In genomic region chr1:3910769-3911520, GRCh38 we compare ENCODE assay signal across 2 cellular contexts.
TF ChIP-seq lines count a peak whose summit lies in the region.

No MANE protein-coding gene starts in this region.

TF ChIP-seq in HCT116, 20 proteins besides CTCF, POLR2A, EP300 and RAD21:
- no peak for TF ChIP-seq SRF (IDR thresholded peaks at IDR 0.05; ENCODE audit: low read depth)
- no peak for TF ChIP-seq EGR1 (IDR thresholded peaks at IDR 0.05; ENCODE audit: low read depth)
- no peak for TF ChIP-seq REST (IDR thresholded peaks at IDR 0.05; ENCODE audit: low read depth)
- TF ChIP-seq CBX3 (IDR thresholded peaks at IDR 0.05; ENCODE audit: low read depth), result no peak
- TF ChIP-seq ELF1 (IDR thresholded peaks at IDR 0.05; ENCODE audit: borderline replicate concordance, low read depth), result no peak
- no peak for TF ChIP-seq FOSL1 (IDR thresholded peaks at IDR 0.05; ENCODE audit: low read depth)
- TF ChIP-seq ZNF274 (IDR thresholded peaks at IDR 0.05; ENCODE audit: low read depth, low read length), result no peak
- no peak for TF ChIP-seq ATF3 (IDR thresholded peaks at IDR 0.05)
- no peak for TF ChIP-seq ZFX (IDR thresholded peaks at IDR 0.05)
- no peak for TF ChIP-seq SP1 (IDR thresholded peaks at IDR 0.05; ENCODE audit: low read depth)
- no peak for TF ChIP-seq CEBPB (IDR thresholded peaks at IDR 0.05; ENCODE audit: low read depth)

TF ChIP-seq in H1, 55 proteins besides CTCF, POLR2A, EP300 and RAD21:
- TF ChIP-seq GABPA (IDR thresholded peaks at IDR 0.05; ENCODE audit: borderline replicate concordance, insufficient read depth, low read length), result peak; percentile 44; the same call in 1 of the 2 replicates
- TF ChIP-seq SP2 (IDR thresholded peaks at IDR 0.05; ENCODE audit: low read length), result no peak
- peak; percentile 87 for TF ChIP-seq TEAD4 (IDR thresholded peaks at IDR 0.05; ENCODE audit: low read depth, low read length)
- TF ChIP-seq CHD2 (IDR thresholded peaks at IDR 0.05; ENCODE audit: low read length), result no peak
- no peak for TF ChIP-seq SIRT6 (IDR thresholded peaks at IDR 0.05; ENCODE audit: low read length)
- 0 out of 2 replicates have a peak, but pooled peaks have one; percentile 43 for TF ChIP-seq TBP (IDR thresholded peaks at IDR 0.05; ENCODE audit: low read depth, low read length)
- TF ChIP-seq SP4 (IDR thresholded peaks at IDR 0.05; ENCODE audit: low read length), result no peak
- TF ChIP-seq JUND (IDR thresholded peaks at IDR 0.05; ENCODE audit: low read length), result peak; percentile 24; the same call in 1 of the 2 replicates
- peak; percentile 46; the same call in 1 of the 2 replicates for TF ChIP-seq YY1 (IDR thresholded peaks at IDR 0.05; ENCODE audit: low read depth, low read length)
- 0 out of 2 replicates have a peak, but pooled peaks have one; percentile 32 for TF ChIP-seq TAF1 (IDR thresholded peaks at IDR 0.05; ENCODE audit: low read depth, low read length)
- TF ChIP-seq MAX (IDR thresholded peaks at IDR 0.05), result peak; percentile 58; the same call in 1 of the 2 replicates
- no peak; the same call in 1 of the 2 replicates for TF ChIP-seq EGR1 (IDR thresholded peaks at IDR 0.05; ENCODE audit: borderline replicate concordance, low read depth, low read length)
- TF ChIP-seq KDM5A (IDR thresholded peaks at IDR 0.05; ENCODE audit: low read length), result no peak
- TF ChIP-seq CHD7 (IDR thresholded peaks at IDR 0.05; ENCODE audit: insufficient replicate concordance, low read length), result no peak
